In the genomic region with DNA sequence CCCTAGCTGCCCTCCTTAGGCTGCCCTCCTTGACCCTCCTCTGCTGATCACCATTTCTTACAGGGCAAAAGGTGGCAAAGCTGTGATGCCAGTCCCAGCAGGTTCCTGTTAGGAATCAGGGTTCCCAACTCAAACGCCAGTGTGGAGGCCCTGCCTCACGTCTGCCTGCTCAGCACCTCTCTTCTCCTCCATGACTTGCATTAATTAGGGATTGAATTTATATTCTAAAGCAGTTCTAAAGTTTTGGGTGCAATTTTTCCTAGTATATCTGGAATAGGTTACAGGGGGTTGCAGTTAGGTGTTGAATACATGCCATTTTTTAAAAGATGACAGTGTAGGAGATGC, we compare ENCODE assay signal across 16 cellular contexts. TPM values are rescaled to one million over a fixed set of nuclear protein-coding genes. Genes with fewer than 3 reads are reported as not detected.
"Had no signal": no experiment of that assay in that cellular context is flagged by ENCODE, and none has a peak within 500 bp of the region (broad histone marks: within the 10 kb centered on the region; RNA-seq: fewer than 3 reads in every experiment).

No MANE protein-coding gene starts in this region.

- DNase-seq: activated CD4-positive, alpha-beta T cell treated with anti-CD3 and anti-CD28 coated beads for 1 hour; activated naive CD4-positive, alpha-beta T cell; amniotic stem cell; foreskin melanocyte; hypothalamus; midbrain had no signal

- H3K36me3 ChIP-seq: cardiac muscle cell, tibial nerve, WERI-Rb-1 had no signal

- H3K4me3 Mint-ChIP-seq: activated naive CD8-positive, alpha-beta T cell treated with anti-CD3 and anti-CD28 coated beads for 36 hours; activated T-helper 1 cell treated with anti-CD3 and anti-CD28 coated beads, Interleukin-12 subunit alpha, Interleukin-12 subunit beta, Interleukin-2, Interleukin-4 antibody, amounts not matched to agents 30 ng/mL and 10 ng/mL and 1 ng/mL, durations not matched to agents 14 hours and 24 hours and 36 hours; nephron; stimulated activated naive CD8-positive, alpha-beta T cell treated with anti-CD3 and anti-CD28 coated beads, Interleukin-15, Interleukin-2, amounts not matched to agents 100 ng/mL and 50 ng/mL, for 24 hours had no signal

- H3K9me3 Mint-ChIP-seq: activated naive CD8-positive, alpha-beta T cell treated with anti-CD3 and anti-CD28 coated beads for 36 hours; activated T-helper 1 cell treated with anti-CD3 and anti-CD28 coated beads, Interleukin-12 subunit alpha, Interleukin-12 subunit beta, Interleukin-2, Interleukin-4 antibody, amounts not matched to agents 30 ng/mL and 10 ng/mL and 1 ng/mL, durations not matched to agents 14 hours and 24 hours and 36 hours; nephron; stimulated activated naive CD8-positive, alpha-beta T cell treated with anti-CD3 and anti-CD28 coated beads, Interleukin-15, Interleukin-2, amounts not matched to agents 100 ng/mL and 50 ng/mL, for 24 hours had no signal

- H3K4me3 ChIP-seq: cardiac muscle cell, lung, tibial nerve had no signal

- H3K36me3 Mint-ChIP-seq: activated naive CD8-positive, alpha-beta T cell treated with anti-CD3 and anti-CD28 coated beads for 36 hours had no signal

- H3K9me3 ChIP-seq: tibial nerve had no signal

- H3K4me1 ChIP-seq: tibial nerve had no signal

- H3K27me3 ChIP-seq: cardiac muscle cell, tibial nerve had no signal

- H3K27ac ChIP-seq: cardiac muscle cell, epithelial cell of prostate, tibial nerve, WERI-Rb-1 had no signal

- H3K27ac Mint-ChIP-seq: activated naive CD8-positive, alpha-beta T cell treated with anti-CD3 and anti-CD28 coated beads for 36 hours; activated T-helper 1 cell treated with anti-CD3 and anti-CD28 coated beads, Interleukin-12 subunit alpha, Interleukin-12 subunit beta, Interleukin-2, Interleukin-4 antibody, amounts not matched to agents 30 ng/mL and 10 ng/mL and 1 ng/mL, durations not matched to agents 14 hours and 24 hours and 36 hours; nephron; stimulated activated naive CD8-positive, alpha-beta T cell treated with anti-CD3 and anti-CD28 coated beads, Interleukin-15, Interleukin-2, amounts not matched to agents 100 ng/mL and 50 ng/mL, for 24 hours had no signal

- H3K4me1 Mint-ChIP-seq: activated naive CD8-positive, alpha-beta T cell treated with anti-CD3 and anti-CD28 coated beads for 36 hours had no signal

RNA-seq across cellular contexts. Expression of a gene that starts 13.2 kb away (rescaled TPM):
- total RNA-seq: activated T-helper 1 cell treated with anti-CD3 and anti-CD28 coated beads, Interleukin-12 subunit alpha, Interleukin-12 subunit beta, Interleukin-2, Interleukin-4 antibody, amounts not matched to agents 30 ng/mL and 10 ng/mL and 1 ng/mL, durations not matched to agents 14 hours and 24 hours and 36 hours; dermis blood vessel endothelial cell had no signal
